23 cellular contexts compared by ENCODE assay signal in the genomic region with DNA sequence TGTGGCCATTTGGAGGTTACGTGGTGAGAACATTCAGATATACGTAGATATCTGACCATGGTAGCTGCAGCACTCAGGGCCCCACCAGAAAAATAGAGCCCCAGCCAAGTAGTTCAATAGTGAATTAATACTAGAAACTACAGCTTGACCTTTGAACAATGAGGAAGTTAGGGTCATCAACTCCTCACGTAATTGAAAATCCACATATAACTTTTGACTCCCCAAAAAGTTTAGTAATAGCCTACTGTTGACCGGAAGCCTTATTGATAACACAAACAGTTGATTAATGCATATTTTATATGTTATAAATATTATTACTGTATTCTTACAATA.
DNase-seq lines count a peak whose midpoint lies in the region; ATAC-seq and TF ChIP-seq lines count a peak whose summit lies in the region.
"Had no signal": no experiment of that assay in that cellular context is flagged by ENCODE, and none has a peak within 500 bp of the region (broad histone marks: within the 10 kb centered on the region; RNA-seq: fewer than 3 reads in every experiment).

No MANE protein-coding gene starts in this region.

- H2AFZ ChIP-seq in ACC112 (ENCODE audit: low read length, unreplicated experiment): peak overlapping the region; percentile 44
- H2AFZ ChIP-seq: parathyroid adenoma had no signal

- H3K9ac ChIP-seq in skeletal muscle satellite cell (ENCODE audit: low read depth, low read length): peak overlapping the region; percentile 71
- H3K9ac ChIP-seq: parathyroid adenoma had no signal

- H3K27me3 ChIP-seq in ACC112 (ENCODE audit: insufficient read depth, low read length) (no peaks in the 10 kb centered on the region), skeletal muscle satellite cell (ENCODE audit: control insufficient read depth, insufficient read depth, low read length) (no peaks in the 10 kb centered on the region), H7 (ENCODE audit: control insufficient read depth, insufficient read depth, low read length) (no peaks in the 10 kb centered on the region)
- H3K27me3 ChIP-seq: thyroid gland had no signal

- no peaks in the 10 kb centered on the region for H3K79me2 ChIP-seq in ACC112 (ENCODE audit: control insufficient read depth, insufficient read depth, low read length, unreplicated experiment)
- H3K79me2 ChIP-seq: parathyroid adenoma had no signal

- POLR2A ChIA-PET in RWPE1 (lab: Yijun Ruan, JAX; ENCODE audit: low non-redundant PET): no interaction called here

- CTCF ChIA-PET in RWPE1 (lab: Yijun Ruan, JAX): no interaction called here

- H3K36me3 ChIP-seq in ACC112 (ENCODE audit: insufficient read depth, low read length) (no peaks in the 10 kb centered on the region), skeletal muscle satellite cell (ENCODE audit: insufficient read depth, low read length) (no peaks in the 10 kb centered on the region), H7 (replicated peaks; ENCODE audit: control insufficient read depth, insufficient read depth, low read length) (no peaks in the 10 kb centered on the region)
- H3K36me3 ChIP-seq: thyroid gland, WERI-Rb-1 had no signal

- DNase-seq in RWPE1 (ENCODE audit: low spot score): no peak
- DNase-seq in epithelial cell of prostate (ENCODE audit: low read depth, low spot score): no peak
- no peak for DNase-seq in NCI-H69 (lab: John Stamatoyannopoulos, UW)
- no peak for DNase-seq in H7
- DNase-seq: ACHN; activated CD4-positive, alpha-beta memory T cell treated with anti-CD3 and anti-CD28 coated beads for 36 hours; activated naive CD4-positive, alpha-beta T cell treated with anti-CD3 and anti-CD28 coated beads, Interleukin-2, amount 50 U/mL, for 16 hours; activated T-cell treated with anti-CD3 and anti-CD28 coated beads, Interleukin-2, amount 50 U/mL, for 1 hour; CD4-positive, alpha-beta memory T cell; cortex of kidney; DMS79; naive B cell; NCI-H1930; RPMI8226; stimulated activated CD8-positive, alpha-beta memory T cell treated with anti-CD3 and anti-CD28 coated beads, Interleukin-4, amount 100 ng/mL, for 48 hours; thyroid gland; WERI-Rb-1 had no signal

- no peaks in the 10 kb centered on the region for H3K9me3 ChIP-seq in skeletal muscle satellite cell (replicated peaks; ENCODE audit: low read length)
- H3K9me3 ChIP-seq: thyroid gland had no signal

- no peak for TF ChIP-seq CTCF in RWPE1 (conservative IDR thresholded peaks at IDR 0.05; ENCODE audit: low read depth)

- H3K4me3 ChIP-seq in ACC112 (ENCODE audit: low read depth, low read length): peak overlapping the region; percentile 52; the same call in 1 of the 2 replicates
- no peak overlapping the region for H3K4me3 ChIP-seq in skeletal muscle satellite cell (ENCODE audit: low read length)
- no peak overlapping the region for H3K4me3 ChIP-seq in H7 (ENCODE audit: insufficient read depth, low read depth, low read length)
- H3K4me3 ChIP-seq: thyroid gland had no signal

- H3K4me2 ChIP-seq in skeletal muscle satellite cell (ENCODE audit: low read length): no peak overlapping the region

- peaks cover 33% of the 10 kb centered on the region for H3K4me1 ChIP-seq in ACC112 (ENCODE audit: control insufficient read depth, insufficient read depth, low read length, unreplicated experiment)
- peaks cover 27% of the 10 kb centered on the region for H3K4me1 ChIP-seq in skeletal muscle satellite cell (ENCODE audit: control insufficient read depth, insufficient read depth, low read length)

- ATAC-seq in GM21381 (IDR thresholded peaks at IDR 0.05; ENCODE audit: unreplicated experiment) (no peak), GM19023 (IDR thresholded peaks at IDR 0.05; ENCODE audit: unreplicated experiment) (no peak)

- H3K27ac ChIP-seq in ACC112 (ENCODE audit: low read depth, low read length) (peak overlapping the region; percentile 95), RWPE1 (peak overlapping the region; percentile 75), epithelial cell of prostate (peak overlapping the region; percentile 98)
- H3K27ac ChIP-seq: HL-60, WERI-Rb-1 had no signal
